In genomic region chr3:135895106-135895733, GRCh38 we compare ENCODE assay signal across 9 cellular contexts.
DNase-seq lines count a peak whose midpoint lies in the region; ATAC-seq and TF ChIP-seq lines count a peak whose summit lies in the region.
"Had no signal": no experiment of that assay in that cellular context is flagged by ENCODE, and none has a peak within 500 bp of the region (broad histone marks: within the 10 kb centered on the region; RNA-seq: fewer than 3 reads in every experiment).

No MANE protein-coding gene starts in this region.

- no peaks in the 10 kb centered on the region for H3K4me1 Mint-ChIP-seq in activated naive CD8-positive, alpha-beta T cell treated with anti-CD3 and anti-CD28 coated beads for 36 hours

- TF ChIP-seq CTCF in cardiac muscle cell (IDR thresholded peaks at IDR 0.05; ENCODE audit: low read depth, low read length), result peak; percentile 93

- in situ Hi-C loops in KBM-7 (cut with MboI; ENCODE audit: low pct_unique_long_range_greater_than_20kb, low sequenced_read_pairs), result no loop called here

- H3K4me3 ChIP-seq in NT2/D1 (ENCODE audit: insufficient read length, low read depth), result no peak overlapping the region
- H3K4me3 ChIP-seq in cardiac muscle cell, result no peak overlapping the region

- H3K36me3 Mint-ChIP-seq in activated naive CD8-positive, alpha-beta T cell treated with anti-CD3 and anti-CD28 coated beads for 36 hours, result no peaks in the 10 kb centered on the region
- H3K36me3 Mint-ChIP-seq: activated naive CD4-positive, alpha-beta T cell treated with anti-CD3 and anti-CD28 coated beads, Interleukin-2, amount 50 U/mL, for 72 hours had no signal

- no peak overlapping the region for H3K9ac ChIP-seq in NT2/D1 (ENCODE audit: insufficient read length, low read depth)

- H3K36me3 ChIP-seq in NT2/D1 (ENCODE audit: insufficient read depth, insufficient read length, low read length) (no peaks in the 10 kb centered on the region), cardiac muscle cell (no peaks in the 10 kb centered on the region)

- no peak overlapping the region for H3K4me3 Mint-ChIP-seq in activated naive CD8-positive, alpha-beta T cell treated with anti-CD3 and anti-CD28 coated beads for 36 hours

- ATAC-seq in HG02938 (IDR thresholded peaks at IDR 0.05; ENCODE audit: unreplicated experiment) (no peak), HG03135 (IDR thresholded peaks at IDR 0.05; ENCODE audit: unreplicated experiment) (no peak)
- ATAC-seq: activated naive CD4-positive, alpha-beta T cell treated with anti-CD3 and anti-CD28 coated beads, Interleukin-2, amount 50 U/mL, for 72 hours had no signal

- H3K4me1 ChIP-seq in NT2/D1 (ENCODE audit: insufficient read depth, insufficient read length), result no peaks in the 10 kb centered on the region
- H3K4me1 ChIP-seq in cardiac muscle cell (ENCODE audit: low read depth), result no peaks in the 10 kb centered on the region

- H3K27me3 Mint-ChIP-seq in activated naive CD8-positive, alpha-beta T cell treated with anti-CD3 and anti-CD28 coated beads for 36 hours, result peaks cover 9% of the 10 kb centered on the region

- H3K9me3 ChIP-seq in NT2/D1 (ENCODE audit: insufficient read depth, low read length), result no peaks in the 10 kb centered on the region
- H3K9me3 ChIP-seq in cardiac muscle cell (ENCODE audit: low read depth), result no peaks in the 10 kb centered on the region

- no peaks in the 10 kb centered on the region for H3K9me3 Mint-ChIP-seq in activated naive CD8-positive, alpha-beta T cell treated with anti-CD3 and anti-CD28 coated beads for 36 hours
- H3K9me3 Mint-ChIP-seq: activated naive CD4-positive, alpha-beta T cell treated with anti-CD3 and anti-CD28 coated beads, Interleukin-2, amount 50 U/mL, for 72 hours had no signal

- H3K27me3 ChIP-seq in NT2/D1 (ENCODE audit: insufficient read depth, insufficient read length), result no peaks in the 10 kb centered on the region
- no peaks in the 10 kb centered on the region for H3K27me3 ChIP-seq in cardiac muscle cell

- H3K27ac Mint-ChIP-seq in activated naive CD8-positive, alpha-beta T cell treated with anti-CD3 and anti-CD28 coated beads for 36 hours, result no peak overlapping the region
- H3K27ac Mint-ChIP-seq: activated naive CD4-positive, alpha-beta T cell treated with anti-CD3 and anti-CD28 coated beads, Interleukin-2, amount 50 U/mL, for 72 hours had no signal

- DNase-seq in EL (peak; percentile 78), KBM-7 (peak; percentile 85), NT2/D1 (ENCODE audit: low read depth, low spot score) (peak; percentile 84), cardiac muscle cell (ENCODE audit: low read depth in 1 of 2, low spot score in 1 of 2) (peak; percentile 83 to 84), pulmonary artery endothelial cell (ENCODE audit: low read depth, low spot score) (peak; percentile 27)
- peak; percentile 22 for DNase-seq in activated naive CD8-positive, alpha-beta T cell treated with anti-CD3 and anti-CD28 coated beads for 36 hours

- no peak overlapping the region for H3K27ac ChIP-seq in cardiac muscle cell

Comparison
In these comparisons a context has a peak if more than half of its experiments do, and no peak if none do; other contexts are left out.
1. DNase-seq: peak in every context shown above with its lines; median percentile 85 in KBM-7; 84 in NT2/D1; 84 in cardiac muscle cell; 78 in EL; 27 in pulmonary artery endothelial cell; 22 in activated naive CD8-positive, alpha-beta T cell treated with anti-CD3 and anti-CD28 coated beads for 36 hours.